ENCODE assay signal across 7 cellular contexts in genomic region chr13:41131192-41131591, GRCh38. TPM values are rescaled to one million over a fixed set of nuclear protein-coding genes. Genes with fewer than 3 reads are reported as not detected.
DNase-seq lines count a peak whose midpoint lies in the region; ATAC-seq and TF ChIP-seq lines count a peak whose summit lies in the region.
"Not testable (repeated sequence)": the region's sequence is repeated elsewhere in the genome, so short reads cannot be mapped to it uniquely, and the experiment has no call there.

No MANE protein-coding gene starts in this region.

- peaks cover 45% of the 10 kb centered on the region for H3K4me1 Mint-ChIP-seq in activated CD4-positive, alpha-beta T cell treated with anti-CD3 and anti-CD28 coated beads for 36 hours
- peaks cover 35% of the 10 kb centered on the region for H3K4me1 Mint-ChIP-seq in activated naive CD8-positive, alpha-beta T cell treated with anti-CD3 and anti-CD28 coated beads for 36 hours

- H3K36me3 ChIP-seq in DOHH2 (ENCODE audit: control insufficient read depth, low read length), result peaks cover 25% of the 10 kb centered on the region
- H3K36me3 ChIP-seq in endocrine pancreas (ENCODE audit: control insufficient read depth, insufficient read depth, low read length); lower lobe of right lung; psoas muscle (ENCODE audit: insufficient read depth in 1 of 2, low read depth in 1 of 2): not testable (repeated sequence)

- peaks cover 60% of the 10 kb centered on the region for H3K79me2 ChIP-seq in DOHH2 (ENCODE audit: control insufficient read depth, low read length)

- POLR2A ChIA-PET in activated CD4-positive, alpha-beta T cell treated with anti-CD3 and anti-CD28 coated beads for 36 hours (lab: Charles Lee), result not testable (repeated sequence)

- not testable (repeated sequence) for H3K9me2 ChIP-seq in DOHH2 (replicated peaks; ENCODE audit: control insufficient read depth, low read length)

- TF ChIP-seq CTCF in DOHH2 (IDR thresholded peaks at IDR 0.05; ENCODE audit: low read depth, low read length, poor library complexity, severe bottlenecking); lower lobe of right lung (IDR thresholded peaks at IDR 0.05); psoas muscle (IDR thresholded peaks at IDR 0.05): not testable (repeated sequence)

- peak overlapping the region; percentile 93 for H3K27ac Mint-ChIP-seq in activated CD4-positive, alpha-beta T cell treated with anti-CD3 and anti-CD28 coated beads for 36 hours
- H3K27ac Mint-ChIP-seq in activated naive CD8-positive, alpha-beta T cell treated with anti-CD3 and anti-CD28 coated beads for 36 hours, result peak overlapping the region; percentile 93

- H3K4me3 Mint-ChIP-seq in activated CD4-positive, alpha-beta T cell treated with anti-CD3 and anti-CD28 coated beads for 36 hours, result peak overlapping the region; percentile 92
- peak overlapping the region; percentile 93 for H3K4me3 Mint-ChIP-seq in activated naive CD8-positive, alpha-beta T cell treated with anti-CD3 and anti-CD28 coated beads for 36 hours

- DNase-seq in NAMALWA (ENCODE audit: low spot score), result peak; percentile 19
- peak; percentile 12 for DNase-seq in activated CD4-positive, alpha-beta T cell treated with anti-CD3 and anti-CD28 coated beads for 36 hours
- DNase-seq in activated naive CD8-positive, alpha-beta T cell treated with anti-CD3 and anti-CD28 coated beads for 36 hours; lower lobe of right lung; psoas muscle: not testable (repeated sequence)

- 79 to 81% (median 80%) methylated on average over 4 of the region's 4 CpGs for WGBS in psoas muscle, 3 donors

- not testable (repeated sequence) for H3K9ac ChIP-seq in endocrine pancreas (ENCODE audit: control insufficient read depth, insufficient read depth, low read length)

- H3K4me3 ChIP-seq in DOHH2 (ENCODE audit: low read length) (peak overlapping the region; percentile 58), endocrine pancreas (ENCODE audit: control insufficient read depth, insufficient read depth, low read length) (peak overlapping the region; percentile 97), lower lobe of right lung (peak overlapping the region; percentile 7), psoas muscle (peak overlapping the region; percentile 85)

- ATAC-seq in activated CD4-positive, alpha-beta T cell treated with anti-CD3 and anti-CD28 coated beads for 36 hours; lower lobe of right lung; psoas muscle: not testable (repeated sequence)

- H4K20me1 ChIP-seq in DOHH2 (ENCODE audit: control insufficient read depth, insufficient read depth, low read depth, low read length), result not testable (repeated sequence)

- intact Hi-C loops in activated CD4-positive, alpha-beta T cell treated with anti-CD3 and anti-CD28 coated beads for 36 hours (cut with DNase I, micrococcal nuclease), result loop anchor here in 1 of 2 experiments (5.0 to 10.0 kb wide), 3 partner anchors 326 to 914 kb away; partner anchors contain the start of genes DGKH, MRPS31 and RGCC
- intact Hi-C loops in lower lobe of right lung (cut with DNase I), result not testable (repeated sequence)
- intact Hi-C loops in psoas muscle (cut with DNase I), result loop anchor here (5.0 to 10.0 kb wide), 3 partner anchors 66 to 69 kb away; partner anchors contain the start of gene WBP4 (in 2 of the 2)

- H3F3A ChIP-seq in DOHH2 (ENCODE audit: control insufficient read depth, insufficient read depth), result not testable (repeated sequence)

- peak overlapping the region; percentile 70 for H3K4me2 ChIP-seq in DOHH2 (ENCODE audit: low read length)

- H3K27ac ChIP-seq in DOHH2 (ENCODE audit: low read depth, low read length); lower lobe of right lung: not testable (repeated sequence)
- H3K27ac ChIP-seq in psoas muscle, result peak overlapping the region; percentile 60

- not testable (repeated sequence) for H3K9me3 ChIP-seq in DOHH2 (ENCODE audit: control insufficient read depth, insufficient read depth, low read length); endocrine pancreas (ENCODE audit: control insufficient read depth, low read length); lower lobe of right lung; psoas muscle

- not testable (repeated sequence) for H3K27me3 ChIP-seq in DOHH2 (ENCODE audit: control insufficient read depth, low read length); endocrine pancreas (ENCODE audit: control insufficient read depth, insufficient read depth, low read length); lower lobe of right lung (ENCODE audit: low read depth); psoas muscle (ENCODE audit: insufficient read depth in 3 of 3, low read length in 2 of 3)

- H3K27me3 Mint-ChIP-seq in activated CD4-positive, alpha-beta T cell treated with anti-CD3 and anti-CD28 coated beads for 36 hours; activated naive CD8-positive, alpha-beta T cell treated with anti-CD3 and anti-CD28 coated beads for 36 hours: not testable (repeated sequence)

- H3K9me3 Mint-ChIP-seq in activated CD4-positive, alpha-beta T cell treated with anti-CD3 and anti-CD28 coated beads for 36 hours (ENCODE audit: low read depth); activated naive CD8-positive, alpha-beta T cell treated with anti-CD3 and anti-CD28 coated beads for 36 hours: not testable (repeated sequence)

- CTCF ChIA-PET in activated CD4-positive, alpha-beta T cell treated with anti-CD3 and anti-CD28 coated beads for 36 hours (lab: Charles Lee), result interaction anchor here (1.0 kb wide), 1 partner anchor 63 kb away, joined by 3 read pairs; the partner anchor contains the start of gene KBTBD7

- peaks cover 15% of the 10 kb centered on the region for H3K36me3 Mint-ChIP-seq in activated CD4-positive, alpha-beta T cell treated with anti-CD3 and anti-CD28 coated beads for 36 hours (ENCODE audit: low read depth)
- H3K36me3 Mint-ChIP-seq in activated naive CD8-positive, alpha-beta T cell treated with anti-CD3 and anti-CD28 coated beads for 36 hours, result peaks cover 26% of the 10 kb centered on the region

- H3K4me1 ChIP-seq in DOHH2 (ENCODE audit: control insufficient read depth, low read length), result peaks cover 30% of the 10 kb centered on the region
- H3K4me1 ChIP-seq in endocrine pancreas (ENCODE audit: control insufficient read depth, insufficient read depth, low read length), result not testable (repeated sequence)
- H3K4me1 ChIP-seq in lower lobe of right lung, result peaks cover 26% of the 10 kb centered on the region
- peaks cover 31% of the 10 kb centered on the region for H3K4me1 ChIP-seq in psoas muscle

RNA-seq across cellular contexts. Expression of gene KBTBD6, which starts 1.4 kb away (rescaled TPM):
- total RNA-seq in activated CD4-positive, alpha-beta T cell treated with anti-CD3 and anti-CD28 coated beads for 36 hours, result 1 to 10 TPM; 3.4 to 4.4 TPM
- 1 to 10 TPM; 5.4 to 5.8 TPM for total RNA-seq in activated naive CD8-positive, alpha-beta T cell treated with anti-CD3 and anti-CD28 coated beads for 36 hours
- 6.0 TPM for total RNA-seq in lower lobe of right lung
- 1 to 10 TPM; 2.4 to 6.0 (median 5.6) TPM for total RNA-seq in psoas muscle
- polyA plus RNA-seq in psoas muscle, result 1 to 10 TPM; 2.0 to 7.6 (median 2.5) TPM

Comparison
In these comparisons a context has a peak if more than half of its experiments do, and no peak if none do; other contexts are left out.
1. H3K4me3 ChIP-seq: peak in every context shown above with its lines; median percentile 97 in endocrine pancreas; 85 in psoas muscle; 58 in DOHH2; 7 in lower lobe of right lung.